ENCODE assay signal across 7 cellular contexts in the genomic region with DNA sequence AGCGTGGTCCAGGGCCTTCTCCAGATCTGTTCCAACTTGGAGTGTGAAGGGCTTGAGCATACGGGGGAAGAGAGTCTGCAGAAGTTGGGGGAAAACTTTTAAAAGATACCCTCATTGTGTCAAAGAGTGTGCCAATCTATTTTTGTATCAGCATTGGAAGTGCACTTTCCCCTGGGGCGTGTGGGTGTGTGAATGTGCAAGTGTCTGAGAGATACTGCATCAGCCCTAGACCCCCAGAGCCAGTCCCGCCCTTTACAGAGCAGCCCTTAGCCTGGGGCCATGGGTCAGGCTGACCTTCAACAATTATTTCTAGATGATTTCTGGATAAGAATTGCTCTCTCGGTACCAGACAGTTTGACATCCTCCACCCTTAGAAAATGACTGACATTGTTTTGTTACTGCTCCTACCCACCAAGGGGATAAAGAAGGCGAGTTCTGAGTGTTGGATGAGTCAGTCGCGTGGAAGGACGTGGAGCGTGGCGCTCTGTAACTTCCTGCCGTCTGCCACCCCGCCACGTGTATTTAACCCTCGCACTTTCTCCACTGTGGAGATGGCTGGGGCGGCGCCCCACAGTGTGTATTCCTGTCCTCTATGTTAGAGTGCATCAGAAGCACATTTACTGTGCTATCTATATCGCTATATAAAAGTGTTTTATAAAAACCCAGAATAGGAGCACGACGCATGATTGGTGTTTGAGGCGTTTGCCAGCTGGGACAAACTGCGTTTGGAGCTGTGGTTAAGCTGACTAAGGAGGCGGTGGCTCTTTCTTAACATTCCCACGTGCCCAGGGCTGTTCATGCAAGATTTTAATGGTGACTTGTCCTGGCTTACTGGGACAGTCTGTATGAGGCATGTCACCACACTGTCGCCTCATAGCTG.
DNase-seq lines count a peak whose midpoint lies in the region; TF ChIP-seq lines count a peak whose summit lies in the region.

No MANE protein-coding gene starts in this region.

- in situ Hi-C loops in GM13976 (cut with MboI; ENCODE audit: low sequenced_read_pairs, unreplicated experiment), result no loop called here

- peak overlapping the region; percentile 98 for H3K27ac Mint-ChIP-seq in endothelial cell (ENCODE audit: unreplicated experiment)
- peak overlapping the region in 3 of 8 donors; percentile 23 to 88 (median 79) for H3K27ac Mint-ChIP-seq in CD8-positive, alpha-beta memory T cell

- H2BK120ac ChIP-seq in trophoblast cell (ENCODE audit: insufficient read depth, low read length, poor library complexity), result peak overlapping the region; percentile 18

- intact Hi-C loops in OCI-LY7 (cut with micrococcal nuclease; ENCODE audit: unreplicated experiment), result no loop called here

- no peaks in the 10 kb centered on the region for H3K9me3 ChIP-seq in OCI-LY7 (ENCODE audit: low read length)
- H3K9me3 ChIP-seq in trophoblast cell (ENCODE audit: insufficient read depth, low read depth, low read length), result no peaks in the 10 kb centered on the region
- H3K9me3 ChIP-seq in CD8-positive, alpha-beta memory T cell (ENCODE audit: low read length), result no peaks in the 10 kb centered on the region

- no peaks in the 10 kb centered on the region for H3K27me3 ChIP-seq in trophoblast cell (ENCODE audit: insufficient read depth, low read length)
- no peaks in the 10 kb centered on the region for H3K27me3 ChIP-seq in CD8-positive, alpha-beta memory T cell (ENCODE audit: insufficient read depth, low read length, poor library complexity, severe bottlenecking)

- H3K36me3 Mint-ChIP-seq in endothelial cell (ENCODE audit: low read depth, unreplicated experiment), result peaks cover 35% of the 10 kb centered on the region
- no peaks in the 10 kb centered on the region for H3K36me3 Mint-ChIP-seq in CD8-positive, alpha-beta memory T cell

- TF ChIP-seq CTCF in OCI-LY7 (conservative IDR thresholded peaks at IDR 0.05; ENCODE audit: low read length) (no peak), endothelial cell (IDR thresholded peaks at IDR 0.05; ENCODE audit: unreplicated experiment) (no peak), GM13976 (IDR thresholded peaks at IDR 0.05; ENCODE audit: borderline replicate concordance, control extremely low read depth, extremely low read depth, insufficient read depth, missing control alignments) (no peak)

- peak overlapping the region; percentile 62 for H3K18ac ChIP-seq in trophoblast cell (ENCODE audit: low read length)

- TSS peak; percentile 59 for BruUV-seq in OCI-LY7 (replicated peaks; lab: Mats Ljungman, UMichigan)

- H3K23ac ChIP-seq in trophoblast cell (ENCODE audit: low read length), result no peak overlapping the region

- DNase-seq in GM04504 (ENCODE audit: low read depth) (peak; percentile 25), OCI-LY7 (ENCODE audit: low spot score) (no peak), endothelial cell (ENCODE audit: low spot score) (no peak), trophoblast cell (peak in 1 of 2 donors; percentile 66), GM13976 (ENCODE audit: low spot score) (no peak), cortex of kidney (lab: John Stamatoyannopoulos, UW) (no peak)
- no peak for DNase-seq in CD8-positive, alpha-beta memory T cell

- WGBS in trophoblast cell (ENCODE audit: extremely low coverage, insufficient coverage, insufficient read length), result no CpG with 5 or more reads among the region's 25 CpGs

- no peak overlapping the region for H2BK5ac ChIP-seq in trophoblast cell (ENCODE audit: low read depth, low read length, poor library complexity)

- H4K12ac ChIP-seq in trophoblast cell (ENCODE audit: low read depth, low read length), result peak overlapping the region; percentile 2

- no peak overlapping the region for H3K9ac ChIP-seq in trophoblast cell (ENCODE audit: low read length)

- H4K8ac ChIP-seq in trophoblast cell (ENCODE audit: low read depth, low read length), result no peak overlapping the region

- POLR2A ChIA-PET in OCI-LY7 (lab: Charles Lee), result interaction anchor here (0.6 to 1.2 kb wide), 2 partner anchors 30 to 53 kb away, joined by 3 read pairs; no protein-coding TSS in a partner anchor
- POLR2A ChIA-PET in CD8-positive, alpha-beta memory T cell (lab: Charles Lee), result no interaction called here

- peak overlapping the region; percentile 16 for H3K4ac ChIP-seq in trophoblast cell (ENCODE audit: low read depth, low read length)

- H3K4me3 Mint-ChIP-seq in endothelial cell (ENCODE audit: unreplicated experiment), result peak overlapping the region; percentile 51
- no peak overlapping the region for H3K4me3 Mint-ChIP-seq in CD8-positive, alpha-beta memory T cell

- H3K27ac ChIP-seq in OCI-LY7 (ENCODE audit: low read depth, low read length, poor library complexity, severe bottlenecking), result no peak overlapping the region
- H3K27ac ChIP-seq in trophoblast cell (ENCODE audit: low read depth, low read length), result no peak overlapping the region
- no peak overlapping the region for H3K27ac ChIP-seq in CD8-positive, alpha-beta memory T cell (ENCODE audit: low read depth, low read length)

- CTCF ChIA-PET in OCI-LY7 (lab: Charles Lee; ENCODE audit: unreplicated experiment), result no interaction called here
- CTCF ChIA-PET in CD8-positive, alpha-beta memory T cell (lab: Charles Lee), result no interaction called here

- H3K4me2 ChIP-seq in OCI-LY7 (ENCODE audit: low read length), result no peak overlapping the region
- no peak overlapping the region for H3K4me2 ChIP-seq in trophoblast cell (ENCODE audit: low read length)

- H3K4me3 ChIP-seq in OCI-LY7 (ENCODE audit: low read depth, low read length, poor library complexity, severe bottlenecking) (no peak overlapping the region), trophoblast cell (ENCODE audit: low read depth, low read length) (no peak overlapping the region)
- H3K4me3 ChIP-seq in CD8-positive, alpha-beta memory T cell (ENCODE audit: low read length), result no peak overlapping the region

- H3K4me1 Mint-ChIP-seq in endothelial cell (ENCODE audit: unreplicated experiment), result peaks cover 51% of the 10 kb centered on the region
- peaks cover 22 to 30% (median 26%) of the 10 kb centered on the region in 3 donors for H3K4me1 Mint-ChIP-seq in CD8-positive, alpha-beta memory T cell

- H3K79me2 ChIP-seq in OCI-LY7 (ENCODE audit: insufficient read depth, low read depth, low read length), result no peaks in the 10 kb centered on the region
- peaks cover 1% of the 10 kb centered on the region for H3K79me2 ChIP-seq in trophoblast cell (ENCODE audit: control insufficient read depth, insufficient read depth, low read length, poor library complexity)

- H3K27me3 Mint-ChIP-seq in endothelial cell (ENCODE audit: unreplicated experiment), result peaks cover 8% of the 10 kb centered on the region
- H3K27me3 Mint-ChIP-seq in CD8-positive, alpha-beta memory T cell, result no peaks in the 10 kb centered on the region

- no peak overlapping the region for H2AFZ ChIP-seq in OCI-LY7 (ENCODE audit: low read length)
- H2AFZ ChIP-seq in trophoblast cell (ENCODE audit: insufficient read depth, low read length, poor library complexity), result no peak overlapping the region

- H3K9me3 Mint-ChIP-seq in endothelial cell (ENCODE audit: unreplicated experiment), result no peaks in the 10 kb centered on the region
- no peaks in the 10 kb centered on the region for H3K9me3 Mint-ChIP-seq in CD8-positive, alpha-beta memory T cell

- peak overlapping the region; percentile 87 for H2BK12ac ChIP-seq in trophoblast cell (ENCODE audit: low read length)

- H3K4me1 ChIP-seq in OCI-LY7 (ENCODE audit: insufficient read depth, low read length, poor library complexity, severe bottlenecking) (peaks cover 29% of the 10 kb centered on the region), trophoblast cell (ENCODE audit: control insufficient read depth in 1 of 2, insufficient read depth in 2 of 2, low read length in 2 of 2) (peaks cover 28 to 34% of the 10 kb centered on the region in 2 experiments)
- H3K4me1 ChIP-seq in CD8-positive, alpha-beta memory T cell (ENCODE audit: insufficient read depth, low read length), result peaks cover 31% of the 10 kb centered on the region

- H3K36me3 ChIP-seq in OCI-LY7 (ENCODE audit: insufficient read depth, low read length) (peaks cover 53% of the 10 kb centered on the region), trophoblast cell (ENCODE audit: control insufficient read depth in 1 of 2, insufficient read depth in 2 of 2, low read length in 2 of 2) (no peaks in the 10 kb centered on the region)
- H3K36me3 ChIP-seq in CD8-positive, alpha-beta memory T cell (ENCODE audit: insufficient read depth, low read length), result no peaks in the 10 kb centered on the region

- H3K14ac ChIP-seq in trophoblast cell (ENCODE audit: low read length), result peak overlapping the region; percentile 28

- H3K9me2 ChIP-seq in OCI-LY7 (ENCODE audit: insufficient read depth, low read length), result no peaks in the 10 kb centered on the region

- H3K79me1 ChIP-seq in trophoblast cell (ENCODE audit: low read length), result peaks cover 20% of the 10 kb centered on the region

- H4K20me1 ChIP-seq in OCI-LY7 (ENCODE audit: insufficient read depth, low read length), result no peaks in the 10 kb centered on the region

- H4K91ac ChIP-seq in trophoblast cell (ENCODE audit: low read depth, low read length), result peak overlapping the region; percentile 67

- peak overlapping the region; percentile 65 for H2AK5ac ChIP-seq in trophoblast cell (ENCODE audit: low read length)
